In genomic region chr6:25192562-25192961, GRCh38 we compare ENCODE assay signal across 12 cellular contexts.
A peak's percentile ranks its signal among the peaks of the same experiment; 100 is the strongest.
DNase-seq lines count a peak whose midpoint lies in the region; ATAC-seq and TF ChIP-seq lines count a peak whose summit lies in the region.
"Had no signal": no experiment of that assay in that cellular context is flagged by ENCODE, and none has a peak within 500 bp of the region (broad histone marks: within the 10 kb centered on the region; RNA-seq: fewer than 3 reads in every experiment).

No MANE protein-coding gene starts in this region.

- H3K4me1 ChIP-seq in heart right ventricle (peaks cover 0 to 40% (median 17%) of the 10 kb centered on the region in 9 donors), esophagus muscularis mucosa (peaks cover 9 to 28% (median 16%) of the 10 kb centered on the region in 4 donors), vagina (peaks cover 29% of the 10 kb centered on the region), body of pancreas (no peaks in the 10 kb centered on the region)

- no peak overlapping the region for H3K4me3 ChIP-seq in heart right ventricle
- peak overlapping the region in 1 of 4 donors; percentile 7 for H3K4me3 ChIP-seq in esophagus muscularis mucosa
- H3K4me3 ChIP-seq in vagina = no peak overlapping the region
- H3K4me3 ChIP-seq in body of pancreas = no peak overlapping the region

- intact Hi-C loops in heart right ventricle (cut with DNase I) (loop anchor here in 2 of 10 donors (5.0 to 10.0 kb wide), 2 partner anchors 55 to 58 kb away; no protein-coding TSS in a partner anchor), Right ventricle myocardium superior (cut with DNase I) (no loop called here), esophagus muscularis mucosa (cut with DNase I) (no loop called here), vagina (cut with DNase I) (no loop called here), body of pancreas (cut with DNase I) (no loop called here)

- peak in 3 of 8 donors; percentile 22 to 46 (median 26) for ATAC-seq in heart right ventricle
- no peak for ATAC-seq in Right ventricle myocardium superior (ENCODE audit: poor library complexity)
- ATAC-seq in omental fat pad (ENCODE audit: low FRiP score) = peak; percentile 48
- no peak for ATAC-seq in body of pancreas
- ATAC-seq: stimulated activated naive B cell treated with anti-CD40 and anti-IgM and Interleukin-4, amounts not matched to agents 10 μg/mL and 1 μg/mL and 100 μg/mL, for 72 hours; T-cell had no signal

- TF ChIP-seq CTCF in heart right ventricle (IDR thresholded peaks at IDR 0.05) = no peak
- no peak for TF ChIP-seq CTCF in esophagus muscularis mucosa (IDR thresholded peaks at IDR 0.05)
- TF ChIP-seq CTCF in omental fat pad (IDR thresholded peaks at IDR 0.05) = no peak
- no peak for TF ChIP-seq CTCF in vagina (IDR thresholded peaks at IDR 0.05)
- no peak for TF ChIP-seq CTCF in body of pancreas (IDR thresholded peaks at IDR 0.05)

- H3K27me3 ChIP-seq in heart right ventricle = no peaks in the 10 kb centered on the region
- H3K27me3 ChIP-seq in esophagus muscularis mucosa = no peaks in the 10 kb centered on the region
- H3K27me3 ChIP-seq in vagina = no peaks in the 10 kb centered on the region
- H3K27me3 ChIP-seq in body of pancreas = no peaks in the 10 kb centered on the region

- no peak for TF ChIP-seq POLR2A in esophagus muscularis mucosa (IDR thresholded peaks at IDR 0.05; ENCODE audit: low read depth)
- no peak for TF ChIP-seq POLR2A in vagina (IDR thresholded peaks at IDR 0.05)
- TF ChIP-seq POLR2A in body of pancreas (IDR thresholded peaks at IDR 0.05) = no peak

- H3K9me3 ChIP-seq in heart right ventricle (no peaks in the 10 kb centered on the region), esophagus muscularis mucosa (no peaks in the 10 kb centered on the region), vagina (no peaks in the 10 kb centered on the region), body of pancreas (no peaks in the 10 kb centered on the region)

- 78 to 80% methylated on average over 2 of the region's 2 CpGs for WGBS in heart right ventricle, 2 donors
- 47% methylated on average over 2 of the region's 2 CpGs for WGBS in esophagus muscularis mucosa
- WGBS in body of pancreas, 2 donors = 74 to 80% methylated on average over 2 of the region's 2 CpGs

- H3K36me3 ChIP-seq in heart right ventricle = no peaks in the 10 kb centered on the region
- no peaks in the 10 kb centered on the region for H3K36me3 ChIP-seq in esophagus muscularis mucosa
- H3K36me3 ChIP-seq in vagina = no peaks in the 10 kb centered on the region
- no peaks in the 10 kb centered on the region for H3K36me3 ChIP-seq in body of pancreas (replicated peaks in 1 of 2; ENCODE audit: insufficient read depth in 1 of 2, low read depth in 2 of 2)

- no peak for DNase-seq in heart right ventricle
- DNase-seq in Right ventricle myocardium superior = no peak
- no peak for DNase-seq in esophagus muscularis mucosa (ENCODE audit: extremely low spot score)
- no peak for DNase-seq in omental fat pad (ENCODE audit: low spot score)
- no peak for DNase-seq in vagina (ENCODE audit: extremely low spot score in 2 of 2)
- no peak for DNase-seq in body of pancreas
- no peak for DNase-seq in NCI-H2227 (lab: John Stamatoyannopoulos, UW; ENCODE audit: unreplicated experiment)
- DNase-seq in NCI-H2196 (lab: John Stamatoyannopoulos, UW; ENCODE audit: unreplicated experiment) = no peak
- DNase-seq: Karpas-422; NCI-H526; stimulated activated naive B cell treated with anti-CD40 and anti-IgM and Interleukin-4, amounts not matched to agents 10 μg/mL and 1 μg/mL and 100 μg/mL, for 72 hours; T-cell had no signal

- TF ChIP-seq EP300 in esophagus muscularis mucosa (IDR thresholded peaks at IDR 0.05) = no peak

- H3K27ac ChIP-seq in heart right ventricle (peak overlapping the region; percentile 34 to 85 (median 73)), esophagus muscularis mucosa (replicated peaks in 1 of 4) (peak overlapping the region; percentile 55 to 71 (median 68)), vagina (peak overlapping the region; percentile 88), body of pancreas (peak overlapping the region in 2 of 4 donors; percentile 18 to 56)
